In the genomic region with DNA sequence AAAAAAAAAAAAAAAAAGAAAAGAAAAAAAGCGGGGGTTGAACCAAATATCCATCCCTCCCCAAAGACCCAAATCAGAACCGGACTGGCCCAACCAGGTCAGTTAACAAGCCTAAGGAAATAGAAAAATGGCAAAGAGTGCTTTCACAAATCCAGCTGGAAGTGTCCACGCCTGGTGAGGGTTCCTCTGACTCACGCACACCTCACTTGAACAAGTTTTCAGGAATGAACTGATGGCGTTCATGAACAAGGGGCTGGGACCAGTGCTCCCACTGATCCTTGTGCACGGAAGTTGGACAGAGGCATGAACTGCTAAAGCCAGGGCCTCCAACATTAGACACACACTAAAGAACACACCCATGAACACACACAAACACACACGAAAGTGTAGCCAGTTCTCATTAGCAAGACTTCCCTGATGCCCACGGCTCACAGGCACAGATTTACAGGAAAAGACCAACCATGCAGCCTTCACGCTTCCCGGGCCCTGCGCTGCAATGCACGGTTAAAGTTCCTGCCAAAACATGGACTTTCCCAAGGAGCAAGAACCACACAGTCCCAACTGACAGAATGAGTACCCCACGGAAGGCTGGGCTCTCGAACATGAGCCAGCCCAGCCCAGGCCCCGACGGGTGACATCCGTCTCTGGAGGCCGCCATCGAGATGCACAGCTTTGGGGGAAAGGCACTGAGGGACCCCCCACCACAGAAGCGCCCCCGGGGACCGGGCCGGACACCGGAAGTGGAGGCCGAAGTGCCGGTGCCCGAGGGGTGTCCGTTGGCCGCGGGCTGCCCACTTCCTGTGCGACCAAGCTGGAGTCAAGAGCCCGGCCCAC, we compare ENCODE assay signal across 1 cellular context.
TF ChIP-seq lines count a peak whose summit lies in the region.

No MANE protein-coding gene starts in this region.

TF ChIP-seq in WTC11, 78 proteins besides CTCF, POLR2A, EP300 and RAD21 (continued from another document):
- TF ChIP-seq, protein P1, sequence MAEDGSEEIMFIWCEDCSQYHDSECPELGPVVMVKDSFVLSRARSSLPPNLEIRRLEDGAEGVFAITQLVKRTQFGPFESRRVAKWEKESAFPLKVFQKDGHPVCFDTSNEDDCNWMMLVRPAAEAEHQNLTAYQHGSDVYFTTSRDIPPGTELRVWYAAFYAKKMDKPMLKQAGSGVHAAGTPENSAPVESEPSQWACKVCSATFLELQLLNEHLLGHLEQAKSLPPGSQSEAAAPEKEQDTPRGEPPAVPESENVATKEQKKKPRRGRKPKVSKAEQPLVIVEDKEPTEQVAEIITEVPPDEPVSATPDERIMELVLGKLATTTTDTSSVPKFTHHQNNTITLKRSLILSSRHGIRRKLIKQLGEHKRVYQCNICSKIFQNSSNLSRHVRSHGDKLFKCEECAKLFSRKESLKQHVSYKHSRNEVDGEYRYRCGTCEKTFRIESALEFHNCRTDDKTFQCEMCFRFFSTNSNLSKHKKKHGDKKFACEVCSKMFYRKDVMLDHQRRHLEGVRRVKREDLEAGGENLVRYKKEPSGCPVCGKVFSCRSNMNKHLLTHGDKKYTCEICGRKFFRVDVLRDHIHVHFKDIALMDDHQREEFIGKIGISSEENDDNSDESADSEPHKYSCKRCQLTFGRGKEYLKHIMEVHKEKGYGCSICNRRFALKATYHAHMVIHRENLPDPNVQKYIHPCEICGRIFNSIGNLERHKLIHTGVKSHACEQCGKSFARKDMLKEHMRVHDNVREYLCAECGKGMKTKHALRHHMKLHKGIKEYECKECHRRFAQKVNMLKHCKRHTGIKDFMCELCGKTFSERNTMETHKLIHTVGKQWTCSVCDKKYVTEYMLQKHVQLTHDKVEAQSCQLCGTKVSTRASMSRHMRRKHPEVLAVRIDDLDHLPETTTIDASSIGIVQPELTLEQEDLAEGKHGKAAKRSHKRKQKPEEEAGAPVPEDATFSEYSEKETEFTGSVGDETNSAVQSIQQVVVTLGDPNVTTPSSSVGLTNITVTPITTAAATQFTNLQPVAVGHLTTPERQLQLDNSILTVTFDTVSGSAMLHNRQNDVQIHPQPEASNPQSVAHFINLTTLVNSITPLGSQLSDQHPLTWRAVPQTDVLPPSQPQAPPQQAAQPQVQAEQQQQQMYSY (CRISPR knock-in tag; IDR thresholded peaks at IDR 0.05) = 0 out of 2 replicates have a peak, but pooled peaks have one; percentile 43
- 0 out of 2 replicates have a peak, but pooled peaks have one; percentile 35 for TF ChIP-seq CREM (CRISPR knock-in tag; IDR thresholded peaks at IDR 0.05)
- TF ChIP-seq ZNF232 (CRISPR knock-in tag; IDR thresholded peaks at IDR 0.05) = 0 out of 2 replicates have a peak, but pooled peaks have one; percentile 39
- TF ChIP-seq, protein P2, sequence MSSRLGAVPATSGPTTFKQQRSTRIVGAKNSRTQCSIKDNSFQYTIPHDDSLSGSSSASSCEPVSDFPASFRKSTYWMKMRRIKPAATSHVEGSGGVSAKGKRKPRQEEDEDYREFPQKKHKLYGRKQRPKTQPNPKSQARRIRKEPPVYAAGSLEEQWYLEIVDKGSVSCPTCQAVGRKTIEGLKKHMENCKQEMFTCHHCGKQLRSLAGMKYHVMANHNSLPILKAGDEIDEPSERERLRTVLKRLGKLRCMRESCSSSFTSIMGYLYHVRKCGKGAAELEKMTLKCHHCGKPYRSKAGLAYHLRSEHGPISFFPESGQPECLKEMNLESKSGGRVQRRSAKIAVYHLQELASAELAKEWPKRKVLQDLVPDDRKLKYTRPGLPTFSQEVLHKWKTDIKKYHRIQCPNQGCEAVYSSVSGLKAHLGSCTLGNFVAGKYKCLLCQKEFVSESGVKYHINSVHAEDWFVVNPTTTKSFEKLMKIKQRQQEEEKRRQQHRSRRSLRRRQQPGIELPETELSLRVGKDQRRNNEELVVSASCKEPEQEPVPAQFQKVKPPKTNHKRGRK (CRISPR knock-in tag; IDR thresholded peaks at IDR 0.05; ENCODE audit: borderline replicate concordance) = no peak
- TF ChIP-seq TEAD4 (CRISPR knock-in tag; IDR thresholded peaks at IDR 0.05) = 0 out of 2 replicates have a peak, but pooled peaks have one; percentile 34
- TF ChIP-seq ESRRA (CRISPR knock-in tag; IDR thresholded peaks at IDR 0.05; ENCODE audit: borderline replicate concordance) = no peak
- 0 out of 2 replicates have a peak, but pooled peaks have one; percentile 26 for TF ChIP-seq MYBL2 (CRISPR knock-in tag; IDR thresholded peaks at IDR 0.05)
